Comparison of ENCODE assay signal across 1 cellular context in the genomic region with DNA sequence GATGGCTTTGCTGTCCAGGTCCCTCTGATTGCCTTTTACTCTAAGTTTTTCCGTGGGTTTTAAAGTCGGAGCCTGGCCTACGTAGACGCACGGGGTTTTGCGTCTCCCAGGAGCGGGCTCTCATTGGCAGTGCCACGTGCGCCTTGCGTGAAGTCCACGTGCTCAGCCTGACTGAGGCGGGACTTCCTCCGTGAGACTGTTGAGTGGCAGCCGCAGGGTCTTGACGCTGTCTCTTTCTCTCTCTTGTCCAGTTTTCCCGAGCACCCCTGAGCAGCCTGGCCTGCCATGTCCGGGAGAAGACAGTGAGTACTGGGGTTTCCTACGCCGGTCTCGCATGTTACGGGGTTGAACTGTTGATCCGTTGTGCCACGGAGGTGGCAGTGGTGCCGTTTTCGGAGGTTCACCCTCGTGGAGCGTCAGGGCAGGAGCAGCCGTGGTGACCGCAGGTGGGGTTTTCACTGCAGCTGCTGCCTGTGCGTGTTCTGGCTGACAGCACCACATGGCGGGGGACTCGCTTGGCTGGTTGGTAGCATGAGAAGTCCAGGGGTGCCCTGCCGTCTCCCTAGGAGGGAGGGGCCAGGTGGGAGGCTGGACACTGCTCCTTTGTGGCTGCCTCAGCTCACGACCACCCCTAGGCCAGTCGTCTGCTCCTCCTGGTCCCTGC.
A peak's percentile ranks its signal among the peaks of the same experiment; 100 is the strongest.
TF ChIP-seq lines count a peak whose summit lies in the region.

No MANE protein-coding gene starts in this region.

TF ChIP-seq in K562, 482 proteins besides CTCF, POLR2A, EP300 and RAD21 (continues in another document):
- peak; percentile 89 for TF ChIP-seq L3MBTL2 (IDR thresholded peaks at IDR 0.05)
- peak; percentile 41; the same call in 1 of the 2 replicates for TF ChIP-seq GABPA (tag; conservative IDR thresholded peaks at IDR 0.05; ENCODE audit: low read depth)
- no peak for TF ChIP-seq ATF1 (CRISPR knock-in tag; IDR thresholded peaks at IDR 0.05)
- TF ChIP-seq ATF1 (tag; IDR thresholded peaks at IDR 0.05) = no peak
- no peak for TF ChIP-seq HDAC2 (IDR thresholded peaks at IDR 0.05)
- TF ChIP-seq FUS (optimal IDR thresholded peaks at IDR 0.05; ENCODE audit: low read depth, low read length) = no peak
- no peak for TF ChIP-seq HDGF (IDR thresholded peaks at IDR 0.05)
- TF ChIP-seq SRSF3 (IDR thresholded peaks at IDR 0.05; ENCODE audit: insufficient read depth, low read length) = no peak
- TF ChIP-seq, protein P1, sequence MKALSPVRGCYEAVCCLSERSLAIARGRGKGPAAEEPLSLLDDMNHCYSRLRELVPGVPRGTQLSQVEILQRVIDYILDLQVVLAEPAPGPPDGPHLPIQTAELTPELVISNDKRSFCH (CRISPR knock-in tag; IDR thresholded peaks at IDR 0.05) = no peak
- TF ChIP-seq, protein P1 (tag; IDR thresholded peaks at IDR 0.05) = no peak
- no peak for TF ChIP-seq SIX5 (IDR thresholded peaks at IDR 0.05; ENCODE audit: borderline replicate concordance in 1 of 2, insufficient read depth in 1 of 2, low read depth in 1 of 2, low read length in 2 of 2)
- TF ChIP-seq, protein P2, sequence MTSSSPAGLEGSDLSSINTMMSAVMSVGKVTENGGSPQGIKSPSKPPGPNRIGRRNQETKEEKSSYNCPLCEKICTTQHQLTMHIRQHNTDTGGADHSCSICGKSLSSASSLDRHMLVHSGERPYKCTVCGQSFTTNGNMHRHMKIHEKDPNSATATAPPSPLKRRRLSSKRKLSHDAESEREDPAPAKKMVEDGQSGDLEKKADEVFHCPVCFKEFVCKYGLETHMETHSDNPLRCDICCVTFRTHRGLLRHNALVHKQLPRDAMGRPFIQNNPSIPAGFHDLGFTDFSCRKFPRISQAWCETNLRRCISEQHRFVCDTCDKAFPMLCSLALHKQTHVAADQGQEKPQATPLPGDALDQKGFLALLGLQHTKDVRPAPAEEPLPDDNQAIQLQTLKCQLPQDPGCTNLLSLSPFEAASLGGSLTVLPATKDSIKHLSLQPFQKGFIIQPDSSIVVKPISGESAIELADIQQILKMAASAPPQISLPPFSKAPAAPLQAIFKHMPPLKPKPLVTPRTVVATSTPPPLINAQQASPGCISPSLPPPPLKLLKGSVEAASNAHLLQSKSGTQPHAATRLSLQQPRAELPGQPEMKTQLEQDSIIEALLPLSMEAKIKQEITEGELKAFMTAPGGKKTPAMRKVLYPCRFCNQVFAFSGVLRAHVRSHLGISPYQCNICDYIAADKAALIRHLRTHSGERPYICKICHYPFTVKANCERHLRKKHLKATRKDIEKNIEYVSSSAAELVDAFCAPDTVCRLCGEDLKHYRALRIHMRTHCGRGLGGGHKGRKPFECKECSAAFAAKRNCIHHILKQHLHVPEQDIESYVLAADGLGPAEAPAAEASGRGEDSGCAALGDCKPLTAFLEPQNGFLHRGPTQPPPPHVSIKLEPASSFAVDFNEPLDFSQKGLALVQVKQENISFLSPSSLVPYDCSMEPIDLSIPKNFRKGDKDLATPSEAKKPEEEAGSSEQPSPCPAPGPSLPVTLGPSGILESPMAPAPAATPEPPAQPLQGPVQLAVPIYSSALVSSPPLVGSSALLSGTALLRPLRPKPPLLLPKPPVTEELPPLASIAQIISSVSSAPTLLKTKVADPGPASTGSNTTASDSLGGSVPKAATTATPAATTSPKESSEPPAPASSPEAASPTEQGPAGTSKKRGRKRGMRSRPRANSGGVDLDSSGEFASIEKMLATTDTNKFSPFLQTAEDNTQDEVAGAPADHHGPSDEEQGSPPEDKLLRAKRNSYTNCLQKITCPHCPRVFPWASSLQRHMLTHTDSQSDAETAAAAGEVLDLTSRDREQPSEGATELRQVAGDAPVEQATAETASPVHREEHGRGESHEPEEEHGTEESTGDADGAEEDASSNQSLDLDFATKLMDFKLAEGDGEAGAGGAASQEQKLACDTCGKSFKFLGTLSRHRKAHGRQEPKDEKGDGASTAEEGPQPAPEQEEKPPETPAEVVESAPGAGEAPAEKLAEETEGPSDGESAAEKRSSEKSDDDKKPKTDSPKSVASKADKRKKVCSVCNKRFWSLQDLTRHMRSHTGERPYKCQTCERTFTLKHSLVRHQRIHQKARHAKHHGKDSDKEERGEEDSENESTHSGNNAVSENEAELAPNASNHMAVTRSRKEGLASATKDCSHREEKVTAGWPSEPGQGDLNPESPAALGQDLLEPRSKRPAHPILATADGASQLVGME (CRISPR knock-in tag; IDR thresholded peaks at IDR 0.05) = no peak
- no peak for TF ChIP-seq NFYB (IDR thresholded peaks at IDR 0.05; ENCODE audit: extremely low read depth, insufficient read length)
- TF ChIP-seq, protein P3, sequence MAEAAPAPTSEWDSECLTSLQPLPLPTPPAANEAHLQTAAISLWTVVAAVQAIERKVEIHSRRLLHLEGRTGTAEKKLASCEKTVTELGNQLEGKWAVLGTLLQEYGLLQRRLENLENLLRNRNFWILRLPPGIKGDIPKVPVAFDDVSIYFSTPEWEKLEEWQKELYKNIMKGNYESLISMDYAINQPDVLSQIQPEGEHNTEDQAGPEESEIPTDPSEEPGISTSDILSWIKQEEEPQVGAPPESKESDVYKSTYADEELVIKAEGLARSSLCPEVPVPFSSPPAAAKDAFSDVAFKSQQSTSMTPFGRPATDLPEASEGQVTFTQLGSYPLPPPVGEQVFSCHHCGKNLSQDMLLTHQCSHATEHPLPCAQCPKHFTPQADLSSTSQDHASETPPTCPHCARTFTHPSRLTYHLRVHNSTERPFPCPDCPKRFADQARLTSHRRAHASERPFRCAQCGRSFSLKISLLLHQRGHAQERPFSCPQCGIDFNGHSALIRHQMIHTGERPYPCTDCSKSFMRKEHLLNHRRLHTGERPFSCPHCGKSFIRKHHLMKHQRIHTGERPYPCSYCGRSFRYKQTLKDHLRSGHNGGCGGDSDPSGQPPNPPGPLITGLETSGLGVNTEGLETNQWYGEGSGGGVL (CRISPR knock-in tag; IDR thresholded peaks at IDR 0.05) = no peak
- TF ChIP-seq NCOA4 (IDR thresholded peaks at IDR 0.05; ENCODE audit: partially characterized antibody) = no peak
- TF ChIP-seq, protein P4, sequence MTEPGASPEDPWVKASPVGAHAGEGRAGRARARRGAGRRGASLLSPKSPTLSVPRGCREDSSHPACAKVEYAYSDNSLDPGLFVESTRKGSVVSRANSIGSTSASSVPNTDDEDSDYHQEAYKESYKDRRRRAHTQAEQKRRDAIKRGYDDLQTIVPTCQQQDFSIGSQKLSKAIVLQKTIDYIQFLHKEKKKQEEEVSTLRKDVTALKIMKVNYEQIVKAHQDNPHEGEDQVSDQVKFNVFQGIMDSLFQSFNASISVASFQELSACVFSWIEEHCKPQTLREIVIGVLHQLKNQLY (CRISPR knock-in tag; conservative IDR thresholded peaks at IDR 0.05) = 0 out of 4 replicates have a peak, but pooled peaks of 1 of the 2 experiments have one; percentile 43
- TF ChIP-seq, protein P5, sequence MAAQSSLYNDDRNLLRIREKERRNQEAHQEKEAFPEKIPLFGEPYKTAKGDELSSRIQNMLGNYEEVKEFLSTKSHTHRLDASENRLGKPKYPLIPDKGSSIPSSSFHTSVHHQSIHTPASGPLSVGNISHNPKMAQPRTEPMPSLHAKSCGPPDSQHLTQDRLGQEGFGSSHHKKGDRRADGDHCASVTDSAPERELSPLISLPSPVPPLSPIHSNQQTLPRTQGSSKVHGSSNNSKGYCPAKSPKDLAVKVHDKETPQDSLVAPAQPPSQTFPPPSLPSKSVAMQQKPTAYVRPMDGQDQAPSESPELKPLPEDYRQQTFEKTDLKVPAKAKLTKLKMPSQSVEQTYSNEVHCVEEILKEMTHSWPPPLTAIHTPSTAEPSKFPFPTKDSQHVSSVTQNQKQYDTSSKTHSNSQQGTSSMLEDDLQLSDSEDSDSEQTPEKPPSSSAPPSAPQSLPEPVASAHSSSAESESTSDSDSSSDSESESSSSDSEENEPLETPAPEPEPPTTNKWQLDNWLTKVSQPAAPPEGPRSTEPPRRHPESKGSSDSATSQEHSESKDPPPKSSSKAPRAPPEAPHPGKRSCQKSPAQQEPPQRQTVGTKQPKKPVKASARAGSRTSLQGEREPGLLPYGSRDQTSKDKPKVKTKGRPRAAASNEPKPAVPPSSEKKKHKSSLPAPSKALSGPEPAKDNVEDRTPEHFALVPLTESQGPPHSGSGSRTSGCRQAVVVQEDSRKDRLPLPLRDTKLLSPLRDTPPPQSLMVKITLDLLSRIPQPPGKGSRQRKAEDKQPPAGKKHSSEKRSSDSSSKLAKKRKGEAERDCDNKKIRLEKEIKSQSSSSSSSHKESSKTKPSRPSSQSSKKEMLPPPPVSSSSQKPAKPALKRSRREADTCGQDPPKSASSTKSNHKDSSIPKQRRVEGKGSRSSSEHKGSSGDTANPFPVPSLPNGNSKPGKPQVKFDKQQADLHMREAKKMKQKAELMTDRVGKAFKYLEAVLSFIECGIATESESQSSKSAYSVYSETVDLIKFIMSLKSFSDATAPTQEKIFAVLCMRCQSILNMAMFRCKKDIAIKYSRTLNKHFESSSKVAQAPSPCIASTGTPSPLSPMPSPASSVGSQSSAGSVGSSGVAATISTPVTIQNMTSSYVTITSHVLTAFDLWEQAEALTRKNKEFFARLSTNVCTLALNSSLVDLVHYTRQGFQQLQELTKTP (IDR thresholded peaks at IDR 0.05; ENCODE audit: low read depth in 1 of 2, partially characterized antibody in 2 of 2) = no peak
- TF ChIP-seq MYNN (IDR thresholded peaks at IDR 0.05) = no peak
- TF ChIP-seq MYNN (CRISPR knock-in tag; IDR thresholded peaks at IDR 0.05) = no peak
- no peak for TF ChIP-seq KLF10 (CRISPR knock-in tag; IDR thresholded peaks at IDR 0.05)
- TF ChIP-seq, protein P6, sequence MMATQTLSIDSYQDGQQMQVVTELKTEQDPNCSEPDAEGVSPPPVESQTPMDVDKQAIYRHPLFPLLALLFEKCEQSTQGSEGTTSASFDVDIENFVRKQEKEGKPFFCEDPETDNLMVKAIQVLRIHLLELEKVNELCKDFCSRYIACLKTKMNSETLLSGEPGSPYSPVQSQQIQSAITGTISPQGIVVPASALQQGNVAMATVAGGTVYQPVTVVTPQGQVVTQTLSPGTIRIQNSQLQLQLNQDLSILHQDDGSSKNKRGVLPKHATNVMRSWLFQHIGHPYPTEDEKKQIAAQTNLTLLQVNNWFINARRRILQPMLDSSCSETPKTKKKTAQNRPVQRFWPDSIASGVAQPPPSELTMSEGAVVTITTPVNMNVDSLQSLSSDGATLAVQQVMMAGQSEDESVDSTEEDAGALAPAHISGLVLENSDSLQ (IDR thresholded peaks at IDR 0.05) = peak; percentile 94
- TF ChIP-seq NUFIP1 (IDR thresholded peaks at IDR 0.05; ENCODE audit: partially characterized antibody) = no peak
- no peak for TF ChIP-seq ZNF384 (IDR thresholded peaks at IDR 0.05; ENCODE audit: low read depth, low read length)
- no peak for TF ChIP-seq NCOA6 (IDR thresholded peaks at IDR 0.05)
- no peak for TF ChIP-seq GATAD2A (IDR thresholded peaks at IDR 0.05)
- no peak for TF ChIP-seq KDM5B (IDR thresholded peaks at IDR 0.05; ENCODE audit: insufficient replicate concordance, low read depth, low read length)
- no peak for TF ChIP-seq BCL6 (CRISPR knock-in tag; IDR thresholded peaks at IDR 0.05)
- TF ChIP-seq MYC (IDR thresholded peaks at IDR 0.05; ENCODE audit: low read depth, low read length) = 0 out of 2 replicates have a peak, but pooled peaks have one; percentile 29
- no peak for TF ChIP-seq MYC (CRISPR knock-in tag; IDR thresholded peaks at IDR 0.05; ENCODE audit: borderline replicate concordance, low read depth)
- TF ChIP-seq MECOM (CRISPR knock-in tag; IDR thresholded peaks at IDR 0.05) = no peak
- TF ChIP-seq NCOA2 (IDR thresholded peaks at IDR 0.05; ENCODE audit: partially characterized antibody in 2 of 2) = no peak
- TF ChIP-seq ZNF431 (CRISPR knock-in tag; IDR thresholded peaks at IDR 0.05) = 0 out of 2 replicates have a peak, but pooled peaks have one; percentile 24
- TF ChIP-seq POLR3G (IDR thresholded peaks at IDR 0.05; ENCODE audit: extremely low read depth, insufficient read length, insufficient replicate concordance) = no peak
- TF ChIP-seq SRSF7 (optimal IDR thresholded peaks at IDR 0.05; ENCODE audit: low read depth, low read length) = no peak
- TF ChIP-seq, protein P7, sequence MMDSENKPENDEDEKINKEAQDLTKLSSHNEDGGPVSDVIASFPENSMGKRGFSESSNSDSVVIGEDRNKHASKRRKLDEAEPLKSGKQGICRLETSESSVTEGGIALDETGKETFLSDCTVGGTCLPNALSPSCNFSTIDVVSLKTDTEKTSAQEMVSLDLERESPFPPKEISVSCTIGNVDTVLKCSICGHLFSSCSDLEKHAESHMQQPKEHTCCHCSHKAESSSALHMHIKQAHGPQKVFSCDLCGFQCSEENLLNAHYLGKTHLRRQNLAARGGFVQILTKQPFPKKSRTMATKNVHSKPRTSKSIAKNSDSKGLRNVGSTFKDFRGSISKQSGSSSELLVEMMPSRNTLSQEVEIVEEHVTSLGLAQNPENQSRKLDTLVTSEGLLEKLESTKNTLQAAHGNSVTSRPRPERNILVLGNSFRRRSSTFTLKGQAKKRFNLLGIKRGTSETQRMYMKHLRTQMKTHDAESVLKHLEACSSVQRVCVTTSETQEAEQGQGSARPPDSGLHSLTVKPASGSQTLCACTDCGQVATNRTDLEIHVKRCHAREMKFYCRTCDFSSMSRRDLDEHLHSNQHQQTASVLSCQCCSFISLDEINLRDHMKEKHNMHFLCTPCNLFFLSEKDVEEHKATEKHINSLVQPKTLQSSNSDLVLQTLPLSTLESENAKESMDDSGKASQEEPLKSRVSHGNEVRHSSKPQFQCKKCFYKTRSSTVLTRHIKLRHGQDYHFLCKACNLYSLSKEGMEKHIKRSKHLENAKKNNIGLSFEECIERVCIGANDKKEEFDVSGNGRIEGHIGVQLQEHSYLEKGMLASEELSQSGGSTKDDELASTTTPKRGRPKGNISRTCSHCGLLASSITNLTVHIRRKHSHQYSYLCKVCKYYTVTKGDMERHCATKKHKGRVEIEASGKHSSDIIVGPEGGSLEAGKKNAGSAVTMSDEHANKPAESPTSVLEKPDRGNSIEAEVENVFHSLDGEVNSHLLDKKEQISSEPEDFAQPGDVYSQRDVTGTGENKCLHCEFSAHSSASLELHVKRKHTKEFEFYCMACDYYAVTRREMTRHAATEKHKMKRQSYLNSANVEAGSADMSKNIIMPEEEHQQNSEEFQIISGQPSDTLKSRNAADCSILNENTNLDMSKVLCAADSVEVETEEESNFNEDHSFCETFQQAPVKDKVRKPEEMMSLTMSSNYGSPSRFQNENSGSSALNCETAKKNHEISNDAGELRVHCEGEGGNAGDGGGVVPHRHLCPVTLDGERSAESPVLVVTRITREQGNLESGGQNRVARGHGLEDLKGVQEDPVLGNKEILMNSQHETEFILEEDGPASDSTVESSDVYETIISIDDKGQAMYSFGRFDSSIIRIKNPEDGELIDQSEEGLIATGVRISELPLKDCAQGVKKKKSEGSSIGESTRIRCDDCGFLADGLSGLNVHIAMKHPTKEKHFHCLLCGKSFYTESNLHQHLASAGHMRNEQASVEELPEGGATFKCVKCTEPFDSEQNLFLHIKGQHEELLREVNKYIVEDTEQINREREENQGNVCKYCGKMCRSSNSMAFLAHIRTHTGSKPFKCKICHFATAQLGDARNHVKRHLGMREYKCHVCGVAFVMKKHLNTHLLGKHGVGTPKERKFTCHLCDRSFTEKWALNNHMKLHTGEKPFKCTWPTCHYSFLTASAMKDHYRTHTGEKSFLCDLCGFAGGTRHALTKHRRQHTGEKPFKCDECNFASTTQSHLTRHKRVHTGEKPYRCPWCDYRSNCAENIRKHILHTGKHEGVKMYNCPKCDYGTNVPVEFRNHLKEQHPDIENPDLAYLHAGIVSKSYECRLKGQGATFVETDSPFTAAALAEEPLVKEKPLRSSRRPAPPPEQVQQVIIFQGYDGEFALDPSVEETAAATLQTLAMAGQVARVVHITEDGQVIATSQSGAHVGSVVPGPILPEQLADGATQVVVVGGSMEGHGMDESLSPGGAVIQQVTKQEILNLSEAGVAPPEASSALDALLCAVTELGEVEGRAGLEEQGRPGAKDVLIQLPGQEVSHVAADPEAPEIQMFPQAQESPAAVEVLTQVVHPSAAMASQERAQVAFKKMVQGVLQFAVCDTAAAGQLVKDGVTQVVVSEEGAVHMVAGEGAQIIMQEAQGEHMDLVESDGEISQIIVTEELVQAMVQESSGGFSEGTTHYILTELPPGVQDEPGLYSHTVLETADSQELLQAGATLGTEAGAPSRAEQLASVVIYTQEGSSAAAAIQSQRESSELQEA (IDR thresholded peaks at IDR 0.05; ENCODE audit: low read depth) = no peak
